ENCODE assay signal across 34 cellular contexts in the genomic region with DNA sequence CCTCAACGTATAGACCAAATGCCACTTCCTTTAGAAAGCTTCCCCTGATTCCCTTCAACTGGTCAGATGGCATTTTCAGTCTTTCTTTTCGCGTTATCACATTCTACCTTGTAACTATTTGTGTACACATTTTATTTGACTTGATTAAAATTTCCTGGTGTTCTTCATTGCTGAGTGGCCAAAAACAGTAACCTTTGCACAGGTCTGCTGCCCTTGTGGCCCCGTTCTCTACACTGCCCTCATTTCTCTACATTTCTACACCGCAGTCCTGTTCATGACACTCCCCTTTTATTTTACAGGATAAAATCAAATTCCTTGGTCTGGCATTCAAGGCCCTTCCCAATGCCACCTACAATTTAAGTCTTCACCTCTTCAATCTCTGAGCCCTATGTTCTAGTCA.
"Had no signal": no experiment of that assay in that cellular context is flagged by ENCODE, and none has a peak within 500 bp of the region (broad histone marks: within the 10 kb centered on the region; RNA-seq: fewer than 3 reads in every experiment).

No MANE protein-coding gene starts in this region.

- H3K27me3 ChIP-seq: adrenal gland, ascending aorta, body of pancreas, breast epithelium had no signal

- ATAC-seq: activated naive CD4-positive, alpha-beta T cell treated with anti-CD3 and anti-CD28 coated beads, Interleukin-2, amount 50 U/mL, for 72 hours; activated naive CD8-positive, alpha-beta T cell treated with anti-CD3 and anti-CD28 coated beads, Interleukin-2, amount 50 U/mL, for 24 hours; activated T-cell treated with anti-CD3 and anti-CD28 coated beads, Interleukin-2, amount 50 U/mL, for 4 hours; activated T-cell treated with anti-CD3 and anti-CD28 coated beads, Interleukin-2, amount 50 U/mL, for 72 hours; activated T-helper 17 cell treated with anti-CD3 and anti-CD28 coated beads, Interleukin-2, amount 50 U/mL, for 72 hours; body of pancreas had no signal

- H3K27ac ChIP-seq: adrenal gland, ascending aorta, body of pancreas, breast epithelium, cardiac muscle cell had no signal

- H3K9me3 ChIP-seq: body of pancreas, breast epithelium had no signal

- H3K4me3 ChIP-seq: adrenal gland, ascending aorta, body of pancreas, breast epithelium, cardiac muscle cell had no signal

- DNase-seq: activated effector memory CD4-positive, alpha-beta T cell treated with anti-CD3 and anti-CD28 coated beads, Interleukin-2, amount 50 U/mL, for 16 hours; activated effector memory CD4-positive, alpha-beta T cell treated with Interleukin-2 at 50 U/mL for 16 hours; activated gamma-delta T cell; activated gamma-delta T cell treated with Interleukin-2 at 50 U/mL for 16 hours; activated naive CD4-positive, alpha-beta T cell; activated naive CD4-positive, alpha-beta T cell treated with anti-CD3 and anti-CD28 coated beads for 36 hours; activated naive CD4-positive, alpha-beta T cell treated with anti-CD3 and anti-CD28 coated beads, Interleukin-2, amount 10 ng/mL, durations not matched to agents 7 days and 5 days; activated naive CD4-positive, alpha-beta T cell treated with anti-CD3 and anti-CD28 coated beads, Interleukin-2, amount 50 U/mL, for 16 hours; activated naive CD4-positive, alpha-beta T cell treated with Interleukin-2 at 50 U/mL for 16 hours; activated naive CD8-positive, alpha-beta T cell treated with anti-CD3 and anti-CD28 coated beads for 36 hours; activated naive CD8-positive, alpha-beta T cell treated with anti-CD3 and anti-CD28 coated beads, Interleukin-2, amount 10 ng/mL, durations not matched to agents 7 days and 5 days; activated naive CD8-positive, alpha-beta T cell treated with anti-CD3 and anti-CD28 coated beads, Interleukin-2, amount 50 U/mL, for 24 hours; activated T-cell treated with anti-CD3 and anti-CD28 coated beads for 4 hours; activated T-cell treated with anti-CD3 and anti-CD28 coated beads, Interleukin-2, amount 50 U/mL, for 1 hour; activated T-cell treated with anti-CD3 and anti-CD28 coated beads, Interleukin-2, amount 50 U/mL, for 24 hours; activated T-cell treated with anti-CD3 and anti-CD28 coated beads, Interleukin-2, amount 50 U/mL, for 4 hours; activated T-cell treated with anti-CD3 and anti-CD28 coated beads, Interleukin-2, amount 50 U/mL, for 48 hours; activated T-cell treated with anti-CD3 and anti-CD28 coated beads, Interleukin-2, amount 50 U/mL, for 72 hours; adrenal gland; amniotic stem cell; amygdala; anterior cingulate cortex; aorta; body of pancreas; caudate nucleus; central memory CD4-positive, alpha-beta T cell; cerebellar nuclear complex had no signal

- H3K36me3 ChIP-seq: adrenal gland, ascending aorta, breast epithelium, cardiac muscle cell had no signal

- H3K4me1 ChIP-seq: adrenal gland, ascending aorta, body of pancreas, breast epithelium had no signal

- FAIRE-seq: astrocyte, bronchial epithelial cell had no signal
